9 cellular contexts compared by ENCODE assay signal in genomic region chr7:116776610-116777289, GRCh38.
DNase-seq lines count a peak whose midpoint lies in the region; ATAC-seq and TF ChIP-seq lines count a peak whose summit lies in the region.
"Had no signal": no experiment of that assay in that cellular context is flagged by ENCODE, and none has a peak within 500 bp of the region (broad histone marks: within the 10 kb centered on the region; RNA-seq: fewer than 3 reads in every experiment).

No MANE protein-coding gene starts in this region.

- POLR2A ChIA-PET in T-cell (lab: Charles Lee), result no interaction called here

- peak overlapping the region; percentile 94 for H3K27ac ChIP-seq in ACC112 (ENCODE audit: low read depth, low read length)
- H3K27ac ChIP-seq: gastroesophageal sphincter had no signal

- H3K36me3 Mint-ChIP-seq in T-cell, result no peaks in the 10 kb centered on the region

- H3K27me3 ChIP-seq in ACC112 (ENCODE audit: insufficient read depth, low read length), result no peaks in the 10 kb centered on the region
- H3K27me3 ChIP-seq: gastroesophageal sphincter had no signal

- H2AFZ ChIP-seq in ACC112 (ENCODE audit: low read length, unreplicated experiment), result no peak overlapping the region

- peaks cover 17% of the 10 kb centered on the region for H3K36me3 ChIP-seq in ACC112 (ENCODE audit: insufficient read depth, low read length)
- H3K36me3 ChIP-seq: gastroesophageal sphincter had no signal

- no peak overlapping the region for H3K27ac Mint-ChIP-seq in T-cell

- no peaks in the 10 kb centered on the region for H3K9me3 Mint-ChIP-seq in T-cell

- ATAC-seq in GM21381 (IDR thresholded peaks at IDR 0.05; ENCODE audit: unreplicated experiment) (peak; percentile 49), T-cell (replicated peaks in 1 of 4) (no peak)
- ATAC-seq: gastroesophageal sphincter had no signal

- no peaks in the 10 kb centered on the region for H3K4me1 Mint-ChIP-seq in T-cell

- DNase-seq in LoVo (ENCODE audit: low spot score) (peak; percentile 95), fibroblast of villous mesenchyme (ENCODE audit: low read depth) (peak; percentile 26), NCI-H128 (lab: John Stamatoyannopoulos, UW; ENCODE audit: unreplicated experiment) (no peak), NCI-H524 treated with DMSO at 0.1 percent for 48 hours (lab: John Stamatoyannopoulos, UW) (no peak), T-cell (no peak), cerebellar cortex (ENCODE audit: low spot score) (no peak)

- TF ChIP-seq CTCF in fibroblast of villous mesenchyme (IDR thresholded peaks at IDR 0.05; ENCODE audit: insufficient read depth, low read depth, low read length), result no peak

- H3K4me1 ChIP-seq in ACC112 (ENCODE audit: control insufficient read depth, insufficient read depth, low read length, unreplicated experiment), result peaks cover 72% of the 10 kb centered on the region

- CTCF ChIA-PET in T-cell (lab: Charles Lee), result interaction anchor here in 1 of 2 donors (0.6 kb wide), 1 partner anchor 59 kb away, joined by 3 read pairs; no protein-coding TSS in a partner anchor

- H3K27me3 Mint-ChIP-seq in T-cell, result peaks cover 7 to 17% of the 10 kb centered on the region in 2 donors

- no peak overlapping the region for H3K4me3 Mint-ChIP-seq in T-cell

- H3K4me3 ChIP-seq in ACC112 (ENCODE audit: low read depth, low read length) (peak overlapping the region; percentile 54; the same call in 1 of the 2 replicates), fibroblast of villous mesenchyme (ENCODE audit: low read depth, low read length) (no peak overlapping the region)
- H3K4me3 ChIP-seq: gastroesophageal sphincter had no signal

- no peaks in the 10 kb centered on the region for H3K79me2 ChIP-seq in ACC112 (ENCODE audit: control insufficient read depth, insufficient read depth, low read length, unreplicated experiment)

Comparison
In these comparisons a context has a peak if more than half of its experiments do, and no peak if none do; other contexts are left out.
1. DNase-seq: peak in LoVo (single experiment) and fibroblast of villous mesenchyme (single experiment); none in NCI-H128 (single experiment), NCI-H524 treated with DMSO at 0.1 percent for 48 hours (single experiment), T-cell (0 of 34) and cerebellar cortex (single experiment).